8 cellular contexts compared by ENCODE assay signal in genomic region chr6:37239950-37240713, GRCh38. TPM values are rescaled to one million over a fixed set of nuclear protein-coding genes. Genes with fewer than 3 reads are reported as not detected.
DNase-seq lines count a peak whose midpoint lies in the region; ATAC-seq lines count a peak whose summit lies in the region.

No MANE protein-coding gene starts in this region.

- ATAC-seq in HG02763 (IDR thresholded peaks at IDR 0.05; ENCODE audit: unreplicated experiment) (peak; percentile 60), GM21717 (IDR thresholded peaks at IDR 0.05; ENCODE audit: unreplicated experiment) (no peak)

- peak; percentile 81 for DNase-seq in DMS53 (lab: John Stamatoyannopoulos, UW)
- peak; percentile 78 for DNase-seq in NOMO-1 treated with DMSO at 0.1 percent for 48 hours (lab: John Stamatoyannopoulos, UW; ENCODE audit: unreplicated experiment)
- DNase-seq in activated T-cell treated with anti-CD3 and anti-CD28 coated beads for 4 hours: peak; percentile 60
- peak; percentile 84 for DNase-seq in fibroblast of gingiva (ENCODE audit: low read depth)
- DNase-seq in occipital lobe (lab: John Stamatoyannopoulos, UW): peak; percentile 39
- DNase-seq in stromal cell of bone marrow (ENCODE audit: low read depth): peak; percentile 95

RNA-seq across cellular contexts. Expression of gene TBC1D22B, which starts 17.4 kb away (rescaled TPM):
- 8.0 TPM for total RNA-seq in occipital lobe

RNA-seq across cellular contexts. Expression of gene TMEM217, which starts 17.8 kb away (rescaled TPM):
- total RNA-seq in occipital lobe: 1.2 TPM

Comparison
In these comparisons a context has a peak if more than half of its experiments do, and no peak if none do; other contexts are left out.
1. DNase-seq: peak in every context shown above with its lines; median percentile 95 in stromal cell of bone marrow; 84 in fibroblast of gingiva; 81 in DMS53; 78 in NOMO-1 treated with DMSO at 0.1 percent for 48 hours; 60 in activated T-cell treated with anti-CD3 and anti-CD28 coated beads for 4 hours; 39 in occipital lobe.